In the genomic region with DNA sequence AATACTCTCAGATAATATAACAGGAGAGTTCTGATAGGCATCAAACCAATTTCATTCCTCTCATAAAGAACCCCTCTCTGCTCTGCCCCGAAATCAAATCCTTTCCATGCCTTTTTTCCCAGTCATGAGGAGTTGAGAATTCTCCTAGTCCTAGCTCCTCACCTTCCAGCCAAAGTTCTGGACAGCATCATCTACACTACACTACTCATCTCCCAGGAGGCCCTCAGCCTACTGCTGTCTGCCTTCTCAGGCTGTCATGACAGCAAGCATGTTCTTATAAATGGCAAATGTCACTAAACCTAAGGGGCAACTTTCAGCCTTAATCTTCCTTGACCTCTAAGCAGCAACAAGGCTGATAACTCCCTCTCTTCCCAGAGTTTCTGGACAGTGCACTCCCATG, we compare ENCODE assay signal across 24 cellular contexts. TPM values are rescaled to one million over a fixed set of nuclear protein-coding genes. Genes with fewer than 3 reads are reported as not detected.
"Had no signal": no experiment of that assay in that cellular context is flagged by ENCODE, and none has a peak within 500 bp of the region (broad histone marks: within the 10 kb centered on the region; RNA-seq: fewer than 3 reads in every experiment).

No MANE protein-coding gene starts in this region.

- H3K27me3 ChIP-seq: colonic mucosa, heart left ventricle, right lobe of liver, spleen, stomach had no signal

- H3K9me3 Mint-ChIP-seq: nephron, type B pancreatic cell had no signal

- ATAC-seq: left colon; psoas muscle; right lobe of liver; stimulated activated naive B cell treated with anti-CD40 and anti-IgM and Interleukin-4, amounts not matched to agents 10 μg/mL and 1 μg/mL and 100 μg/mL, for 72 hours had no signal

- H3K4me1 ChIP-seq: colonic mucosa, parathyroid adenoma, psoas muscle, right lobe of liver had no signal

- H2AFZ ChIP-seq: parathyroid adenoma had no signal

- H3K9me3 ChIP-seq: colonic mucosa, heart left ventricle, psoas muscle, right lobe of liver, spleen, stomach had no signal

- DNase-seq: colonic mucosa; dermis blood vessel endothelial cell; effector CD4-positive, alpha-beta T cell; endodermal cell; erythroblast; heart left ventricle; hippocampal formation; left colon; mesendoderm; naive B cell; psoas muscle; retina; right lobe of liver; spleen; stimulated activated CD4-positive, alpha-beta T cell treated with anti-CD3 and anti-CD28 coated beads, Interleukin-15, amount 100 ng/mL, for 24 hours; stimulated activated CD4-positive, alpha-beta T cell treated with anti-CD3 and anti-CD28 coated beads, Interleukin-1b, Interleukin-23, amount 100 ng/mL, for 48 hours; stimulated activated CD4-positive, alpha-beta T cell treated with anti-CD3 and anti-CD28 coated beads, Interleukin-4, amount 100 ng/mL, for 24 hours; stimulated activated naive B cell treated with anti-CD40 and anti-IgM and Interleukin-4, amounts not matched to agents 10 μg/mL and 1 μg/mL and 100 μg/mL, for 72 hours; stomach; substantia nigra had no signal

- H3K79me2 ChIP-seq: parathyroid adenoma had no signal

- H3K36me3 ChIP-seq: colonic mucosa, heart left ventricle, right lobe of liver, spleen, stomach had no signal

- H3K4me3 ChIP-seq: colonic mucosa, heart left ventricle, psoas muscle, right lobe of liver, spleen, stomach had no signal

- H3K27ac ChIP-seq: colonic mucosa, heart left ventricle, parathyroid adenoma, psoas muscle, right lobe of liver, spleen, stomach had no signal

- H3K4me3 Mint-ChIP-seq: endodermal cell; naive B cell; nephron; stimulated activated naive B cell treated with anti-CD40 and anti-IgM and Interleukin-4, amounts not matched to agents 10 μg/mL and 1 μg/mL and 100 μg/mL, for 72 hours; type B pancreatic cell had no signal

- H3K27ac Mint-ChIP-seq: endodermal cell; naive B cell; nephron; stimulated activated naive B cell treated with anti-CD40 and anti-IgM and Interleukin-4, amounts not matched to agents 10 μg/mL and 1 μg/mL and 100 μg/mL, for 72 hours; type B pancreatic cell had no signal

- H3K36me3 Mint-ChIP-seq: naive B cell; stimulated activated naive B cell treated with anti-CD40 and anti-IgM and Interleukin-4, amounts not matched to agents 10 μg/mL and 1 μg/mL and 100 μg/mL, for 72 hours had no signal

RNA-seq across cellular contexts. Expression of a gene that starts 26.6 kb away (rescaled TPM):
- total RNA-seq: endothelial cell of umbilical vein had no signal
